Comparison of ENCODE assay signal across 17 cellular contexts in the genomic region with DNA sequence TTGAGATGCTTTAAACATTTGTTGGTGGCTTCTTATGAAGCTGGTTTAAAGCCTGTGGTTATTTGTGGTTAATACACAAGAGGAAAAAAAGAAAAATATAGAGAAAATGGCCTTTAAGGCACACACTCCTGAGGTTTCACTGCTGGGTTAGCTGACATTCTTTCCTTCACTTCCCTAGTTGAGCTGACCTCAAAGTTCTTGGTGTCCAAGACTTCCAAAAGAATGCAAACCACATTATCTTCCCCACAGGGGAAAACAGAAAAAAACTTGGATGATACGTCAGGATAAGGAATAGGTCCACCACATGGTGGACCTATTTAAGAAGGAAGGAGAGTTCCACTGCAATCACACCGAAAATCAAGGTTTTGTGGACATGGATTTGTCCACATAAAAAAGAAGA.
A peak's percentile ranks its signal among the peaks of the same experiment; 100 is the strongest.
DNase-seq lines count a peak whose midpoint lies in the region; ATAC-seq lines count a peak whose summit lies in the region.
"Had no signal": no experiment of that assay in that cellular context is flagged by ENCODE, and none has a peak within 500 bp of the region (broad histone marks: within the 10 kb centered on the region; RNA-seq: fewer than 3 reads in every experiment).

No MANE protein-coding gene starts in this region.

- ATAC-seq in HG03175 (IDR thresholded peaks at IDR 0.05; ENCODE audit: unreplicated experiment) = no peak
- ATAC-seq in GM19023 (IDR thresholded peaks at IDR 0.05; ENCODE audit: unreplicated experiment) = no peak

- DNase-seq in GM03348 (ENCODE audit: low spot score) = peak; percentile 9
- peak; percentile 62 for DNase-seq in RPMI7951 (ENCODE audit: low read depth)
- peak; percentile 60 for DNase-seq in fibroblast of peridontal ligament (ENCODE audit: extremely low read depth)
- DNase-seq in stromal cell of bone marrow (ENCODE audit: low read depth) = peak; percentile 13
- no peak for DNase-seq in OCI-M1 (lab: John Stamatoyannopoulos, UW)
- DNase-seq in pons (ENCODE audit: low spot score) = no peak
- DNase-seq: ACHN; CD4-positive, CD25-positive, alpha-beta regulatory T cell; COR-L47; DMS 273 treated with DMSO at 0.1 percent for 48 hours; H7; HFFc6; NCI-H1694 treated with DMSO at 0.1 percent for 48 hours; NCI-H510A treated with DMSO at 0.1 percent for 48 hours; NCI-H82 had no signal

Comparison
In these comparisons a context has a peak if more than half of its experiments do, and no peak if none do; other contexts are left out.
1. DNase-seq: peak in GM03348 (single experiment), RPMI7951 (single experiment), fibroblast of peridontal ligament (single experiment) and stromal cell of bone marrow (single experiment); none in OCI-M1 (single experiment) and pons (single experiment).